In genomic region chr20:62426678-62427077, GRCh38 we compare ENCODE assay signal across 14 cellular contexts. TPM values are rescaled to one million over a fixed set of nuclear protein-coding genes. Genes with fewer than 3 reads are reported as not detected.
A peak's percentile ranks its signal among the peaks of the same experiment; 100 is the strongest.
DNase-seq lines count a peak whose midpoint lies in the region; ATAC-seq and TF ChIP-seq lines count a peak whose summit lies in the region.
"Had no signal": no experiment of that assay in that cellular context is flagged by ENCODE, and none has a peak within 500 bp of the region (broad histone marks: within the 10 kb centered on the region; RNA-seq: fewer than 3 reads in every experiment).

No MANE protein-coding gene starts in this region.

- H3K9ac ChIP-seq in HCT116 (ENCODE audit: low read length) = peak overlapping the region; percentile 35; the same call in 1 of the 2 replicates

- H3K9me2 ChIP-seq in HCT116 (ENCODE audit: insufficient read depth) = no peaks in the 10 kb centered on the region

- H3K9me3 ChIP-seq in HCT116 (ENCODE audit: control insufficient read depth in 1 of 2, insufficient read depth in 1 of 2, low read depth in 1 of 2, low read length in 2 of 2) = no peaks in the 10 kb centered on the region
- H3K9me3 ChIP-seq in prostate gland = no peaks in the 10 kb centered on the region

- intact Hi-C loops in HCT116 (cut with micrococcal nuclease) = no loop called here
- intact Hi-C loops in prostate gland (cut with DNase I) = no loop called here

- H3K4me3 Mint-ChIP-seq in endothelial cell (ENCODE audit: unreplicated experiment) = no peak overlapping the region
- H3K4me3 Mint-ChIP-seq: activated naive CD4-positive, alpha-beta T cell treated with anti-CD3 and anti-CD28 coated beads, Interleukin-2, amount 10 ng/mL, durations not matched to agents 7 days and 5 days; CD4-positive, alpha-beta memory T cell; stimulated activated naive CD8-positive, alpha-beta T cell treated with anti-CD3 and anti-CD28 coated beads, Interleukin-15, amount 100 ng/mL, for 72 hours had no signal

- peak overlapping the region; percentile 80; the same call in 1 of the 2 replicates for H3K27ac ChIP-seq in HCT116 (ENCODE audit: low read depth, low read length)
- H3K27ac ChIP-seq in prostate gland = peak overlapping the region in 1 of 2 donors; percentile 67

- H3K4me1 ChIP-seq in HCT116 (ENCODE audit: control insufficient read depth in 1 of 2, insufficient read depth in 2 of 2, low read length in 2 of 2) (peaks cover 29 to 39% of the 10 kb centered on the region in 2 experiments), prostate gland (replicated peaks) (peaks cover 6% of the 10 kb centered on the region)

- H3K79me2 ChIP-seq in HCT116 (ENCODE audit: insufficient read depth, low read length) = no peaks in the 10 kb centered on the region

- BruUV-seq in HCT116 (replicated peaks; lab: Mats Ljungman, UMichigan) = no TSS peak

- H3K4me3 ChIP-seq in HCT116 (replicated peaks in 1 of 2; ENCODE audit: low read depth in 1 of 2, low read length in 2 of 2) = peak overlapping the region in 1 of 2 experiments; percentile 40; a peak in 1 of 4 replicates
- peak overlapping the region; percentile 20 to 35 for H3K4me3 ChIP-seq in prostate gland

- H3K4me1 Mint-ChIP-seq in endothelial cell (ENCODE audit: unreplicated experiment) = peaks cover 2% of the 10 kb centered on the region
- H3K4me1 Mint-ChIP-seq: activated naive CD4-positive, alpha-beta T cell treated with anti-CD3 and anti-CD28 coated beads, Interleukin-2, amount 10 ng/mL, durations not matched to agents 7 days and 5 days; stimulated activated naive CD8-positive, alpha-beta T cell treated with anti-CD3 and anti-CD28 coated beads, Interleukin-15, amount 100 ng/mL, for 72 hours had no signal

- H3K4me2 ChIP-seq in HCT116 (ENCODE audit: low read length) = peak overlapping the region; percentile 77

- H3K36me3 ChIP-seq in HCT116 (ENCODE audit: control insufficient read depth in 1 of 2, insufficient read depth in 2 of 2, low read length in 2 of 2) (no peaks in the 10 kb centered on the region), prostate gland (no peaks in the 10 kb centered on the region)

- no peaks in the 10 kb centered on the region for H3K36me3 Mint-ChIP-seq in endothelial cell (ENCODE audit: low read depth, unreplicated experiment)
- H3K36me3 Mint-ChIP-seq: activated naive CD4-positive, alpha-beta T cell treated with anti-CD3 and anti-CD28 coated beads, Interleukin-2, amount 10 ng/mL, durations not matched to agents 7 days and 5 days; CD4-positive, alpha-beta memory T cell had no signal

- DNase-seq in HCT116 (ENCODE audit: low read depth, low spot score) (no peak), NCI-H2171 (lab: John Stamatoyannopoulos, UW) (peak; percentile 51), prostate gland (ENCODE audit: low spot score) (peak; percentile 19), endothelial cell (ENCODE audit: low spot score) (no peak), amygdala (lab: John Stamatoyannopoulos, UW) (no peak)
- DNase-seq in stimulated activated CD8-positive, alpha-beta memory T cell treated with anti-CD3 and anti-CD28 coated beads, Interleukin-4, amount 100 ng/mL, for 48 hours = no peak
- DNase-seq: activated naive CD4-positive, alpha-beta T cell treated with anti-CD3 and anti-CD28 coated beads, Interleukin-2, amount 10 ng/mL, durations not matched to agents 7 days and 5 days; CD4-positive, alpha-beta memory T cell; central memory CD4-positive, alpha-beta T cell; KBM-7; NCI-H446; stimulated activated CD4-positive, alpha-beta T cell treated with anti-CD3 and anti-CD28 coated beads, Interleukin-4, amount 100 ng/mL, for 4 hours; stimulated activated naive CD8-positive, alpha-beta T cell treated with anti-CD3 and anti-CD28 coated beads, Interleukin-15, amount 100 ng/mL, for 72 hours had no signal

- POLR2A ChIA-PET in HCT116 (lab: Charles Lee) = no interaction called here

- no peaks in the 10 kb centered on the region for H3K9me3 Mint-ChIP-seq in endothelial cell (ENCODE audit: unreplicated experiment)
- H3K9me3 Mint-ChIP-seq: activated naive CD4-positive, alpha-beta T cell treated with anti-CD3 and anti-CD28 coated beads, Interleukin-2, amount 10 ng/mL, durations not matched to agents 7 days and 5 days; stimulated activated naive CD8-positive, alpha-beta T cell treated with anti-CD3 and anti-CD28 coated beads, Interleukin-15, amount 100 ng/mL, for 72 hours had no signal

- ATAC-seq in HCT116 (peak; percentile 20), esophagus mucosa (peak; percentile 19)
- ATAC-seq: stimulated activated naive CD8-positive, alpha-beta T cell treated with anti-CD3 and anti-CD28 coated beads, Interleukin-15, amount 100 ng/mL, for 72 hours had no signal

- H3K27ac Mint-ChIP-seq in endothelial cell (ENCODE audit: unreplicated experiment) = no peak overlapping the region
- H3K27ac Mint-ChIP-seq: activated naive CD4-positive, alpha-beta T cell treated with anti-CD3 and anti-CD28 coated beads, Interleukin-2, amount 10 ng/mL, durations not matched to agents 7 days and 5 days; CD4-positive, alpha-beta memory T cell; stimulated activated naive CD8-positive, alpha-beta T cell treated with anti-CD3 and anti-CD28 coated beads, Interleukin-15, amount 100 ng/mL, for 72 hours had no signal

- CTCF ChIA-PET in HCT116 (lab: Charles Lee) = interaction anchor here (1.1 to 2.3 kb wide), 2 partner anchors 17 to 125 kb away, joined by 4 to 7 read pairs; no protein-coding TSS in a partner anchor

- H4K20me1 ChIP-seq in HCT116 (ENCODE audit: insufficient read depth) = no peaks in the 10 kb centered on the region

- WGBS in prostate gland = 61% methylated on average over 5 of the region's 19 CpGs

- RAD21 ChIA-PET in HCT116 (lab: Charles Lee; ENCODE audit: low non-redundant PET in 1 of 2, low total read pairs in 2 of 2, uncharacterized antibody in 2 of 2, unreplicated experiment in 2 of 2) = interaction anchor here in 1 of 2 experiments (1.5 kb wide), 1 partner anchor 16 kb away, joined by 3 read pairs; no protein-coding TSS in a partner anchor

- no peak overlapping the region for H2AFZ ChIP-seq in HCT116 (ENCODE audit: low read depth, low read length, poor library complexity, severe bottlenecking)

- H3K27me3 Mint-ChIP-seq in endothelial cell (ENCODE audit: unreplicated experiment) = peaks cover 14% of the 10 kb centered on the region

- TF ChIP-seq POLR2A in HCT116 (IDR thresholded peaks at IDR 0.05; ENCODE audit: borderline replicate concordance, extremely low read depth, insufficient read depth, insufficient read length) (no peak), prostate gland (IDR thresholded peaks at IDR 0.05) (peak; percentile 20)

- no peaks in the 10 kb centered on the region for H3K27me3 ChIP-seq in HCT116 (ENCODE audit: insufficient read depth, low read length)
- no peaks in the 10 kb centered on the region for H3K27me3 ChIP-seq in prostate gland (replicated peaks; ENCODE audit: insufficient read depth)

- TF ChIP-seq CTCF in HCT116 (IDR thresholded peaks at IDR 0.05 in 2 of 3, conservative IDR thresholded peaks at IDR 0.05 in 1 of 3; ENCODE audit: borderline replicate concordance in 1 of 3, insufficient read depth in 1 of 3, low read depth in 2 of 3, low read length in 2 of 3) = no peak
- TF ChIP-seq CTCF in prostate gland (IDR thresholded peaks at IDR 0.05) = no peak
- TF ChIP-seq CTCF in endothelial cell (IDR thresholded peaks at IDR 0.05; ENCODE audit: unreplicated experiment) = no peak

- TF ChIP-seq RAD21 in HCT116 (IDR thresholded peaks at IDR 0.05; ENCODE audit: low read depth) = no peak

TF ChIP-seq in HCT116, 20 proteins besides CTCF, POLR2A, EP300 and RAD21:
- no peak for TF ChIP-seq MAX (IDR thresholded peaks at IDR 0.05)

RNA-seq across cellular contexts. Expression of gene RBBP8NL, which starts 0.7 kb away (rescaled TPM):
- total RNA-seq in HCT116 (2021; ENCODE audit: unreplicated experiment) (0.59 TPM), esophagus mucosa (5.1 TPM), prostate gland (10 to 100 TPM in 1 of 2 donors, 1 to 10 TPM in 1; 4.9 to 10.9 TPM), endothelial cell (ENCODE audit: unreplicated experiment) (0.10 TPM)
- polyA plus RNA-seq in HCT116 (2012) = 0.54 and 0.65 TPM in 2 replicates
- total RNA-seq: CD4-positive, alpha-beta memory T cell had no signal
- polyA plus RNA-seq: CD4-positive, alpha-beta memory T cell had no signal

RNA-seq across cellular contexts. Expression of gene CABLES2, which starts 19.6 kb away (rescaled TPM):
- total RNA-seq in HCT116 (2021; ENCODE audit: unreplicated experiment) (8.9 TPM), esophagus mucosa (2.4 TPM), prostate gland (10 to 100 TPM in 1 of 2 donors, 1 to 10 TPM in 1; 4.1 to 31.3 TPM), endothelial cell (ENCODE audit: unreplicated experiment) (9.3 TPM)
- polyA plus RNA-seq in HCT116 (2012) = 8.1 and 9.5 TPM in 2 replicates

RNA-seq across cellular contexts. Expression of gene RPS21, which starts 39.8 kb away (rescaled TPM):
- total RNA-seq in HCT116 (2021; ENCODE audit: unreplicated experiment) (2,488 TPM), esophagus mucosa (1,745 TPM), prostate gland (1,000 to 10,000 TPM; 1,506 to 4,377 TPM), endothelial cell (ENCODE audit: unreplicated experiment) (1,710 TPM)
- 5,598 and 10,032 TPM in 2 replicates for polyA plus RNA-seq in HCT116 (2012)

RNA-seq across cellular contexts. Expression of gene GATA5, which starts 49.1 kb away (rescaled TPM):
- not detected for total RNA-seq in HCT116 (2021; ENCODE audit: unreplicated experiment)
- not detected in 2 replicates for polyA plus RNA-seq in HCT116 (2012)
- total RNA-seq in esophagus mucosa = not detected
- total RNA-seq in prostate gland = 10 to 100 TPM in 1 of 2 donors, 1 to 10 TPM in 1; 1.3 to 53.7 TPM
- total RNA-seq in endothelial cell (ENCODE audit: unreplicated experiment) = not detected
- total RNA-seq: CD4-positive, alpha-beta memory T cell had no signal
- polyA plus RNA-seq: CD4-positive, alpha-beta memory T cell had no signal

RNA-seq across cellular contexts. Expression of gene LAMA5, which starts 59.6 kb away (rescaled TPM):
- total RNA-seq in HCT116 (2021; ENCODE audit: unreplicated experiment) = 321 TPM
- polyA plus RNA-seq in HCT116 (2012) = 190 and 217 TPM in 2 replicates
- 83.4 TPM for total RNA-seq in esophagus mucosa
- total RNA-seq in prostate gland = 100 to 1,000 TPM; 170 to 272 TPM
- 34.5 TPM for total RNA-seq in endothelial cell (ENCODE audit: unreplicated experiment)
- polyA plus RNA-seq: CD4-positive, alpha-beta memory T cell had no signal

Comparison
In these comparisons a context has a peak if more than half of its experiments do, and no peak if none do; other contexts are left out.
1. DNase-seq: peak in NCI-H2171 (single experiment) and prostate gland (single experiment); none in HCT116 (single experiment), endothelial cell (single experiment), amygdala (0 of 56) and stimulated activated CD8-positive, alpha-beta memory T cell treated with anti-CD3 and anti-CD28 coated beads, Interleukin-4, amount 100 ng/mL, for 48 hours (single experiment).